Comparison of ENCODE assay signal across 1 cellular context in genomic region chr4:124060261-124060918, GRCh38.
TF ChIP-seq lines count a peak whose summit lies in the region.

No MANE protein-coding gene starts in this region.

TF ChIP-seq in SK-N-SH, 30 proteins besides CTCF, POLR2A, EP300 and RAD21 (continued from another document):
- TF ChIP-seq REST (IDR thresholded peaks at IDR 0.05; ENCODE audit: low read depth, low read length), result no peak
- TF ChIP-seq ZBTB33 (IDR thresholded peaks at IDR 0.05; ENCODE audit: borderline replicate concordance, low read depth), result no peak
- TF ChIP-seq SIN3A (IDR thresholded peaks at IDR 0.05; ENCODE audit: borderline replicate concordance, low read depth, low read length), result no peak
- peak; percentile 54 for TF ChIP-seq CHD2 (IDR thresholded peaks at IDR 0.05; ENCODE audit: low read length, partially characterized antibody)
- no peak for TF ChIP-seq TEAD4 (IDR thresholded peaks at IDR 0.05; ENCODE audit: borderline replicate concordance, insufficient read depth)
- TF ChIP-seq USF1 (IDR thresholded peaks at IDR 0.05; ENCODE audit: borderline replicate concordance, low read depth), result no peak
- TF ChIP-seq SMC3 (IDR thresholded peaks at IDR 0.05; ENCODE audit: low read depth, low read length), result no peak
- TF ChIP-seq POLR2AphosphoS5 (IDR thresholded peaks at IDR 0.05; ENCODE audit: low read depth, low read length), result no peak
